ENCODE assay signal across 26 cellular contexts in the genomic region with DNA sequence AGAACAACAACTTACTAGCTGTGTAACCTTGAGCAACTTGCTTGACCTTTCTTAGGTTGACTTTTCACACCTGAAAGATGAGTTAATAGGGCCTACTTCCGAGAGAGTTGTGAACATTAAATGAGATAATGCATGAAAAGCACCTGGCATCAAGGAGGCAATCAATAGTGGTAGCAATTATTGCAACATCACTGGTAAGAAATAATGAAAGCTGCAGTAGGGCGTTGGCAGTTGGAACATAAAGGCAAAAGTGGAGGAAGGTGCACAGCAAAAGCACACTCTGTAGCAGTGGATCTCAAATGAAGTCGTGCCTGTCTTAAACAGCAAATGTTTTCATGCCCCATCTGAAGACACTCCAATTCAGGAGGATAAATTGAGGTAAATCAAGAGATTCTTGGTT.
"Had no signal": no experiment of that assay in that cellular context is flagged by ENCODE, and none has a peak within 500 bp of the region (broad histone marks: within the 10 kb centered on the region; RNA-seq: fewer than 3 reads in every experiment).

No MANE protein-coding gene starts in this region.

- H3K9me3 ChIP-seq: esophagus squamous epithelium, gastrocnemius medialis, heart right ventricle, left lung, lower lobe of right lung, mucosa of descending colon had no signal

- ATAC-seq: effector memory CD8-positive, alpha-beta T cell; esophagus mucosa; gastrocnemius medialis; heart right ventricle; left cardiac atrium; left lung; left ventricle myocardium superior; lower lobe of right lung; mucosa of descending colon had no signal

- H3K36me3 ChIP-seq: esophagus squamous epithelium, gastrocnemius medialis, heart right ventricle, left lung, lower lobe of right lung had no signal

- H3K27ac ChIP-seq: epithelial cell of prostate, esophagus squamous epithelium, gastrocnemius medialis, heart right ventricle, left lung, lower lobe of right lung had no signal

- DNase-seq: cortex of kidney; effector CD8-positive, alpha-beta T cell; effector memory CD8-positive, alpha-beta T cell; endodermal cell; erythroblast; esophagus squamous epithelium; foreskin fibroblast; foreskin melanocyte; gastrocnemius medialis; glutamatergic neuron; head of caudate nucleus; heart right ventricle; hippocampal formation; left cardiac atrium; left lung; left ventricle myocardium superior; lower lobe of right lung; mesenchymal stem cell; mucosa of descending colon; naive B cell had no signal

- H3K4me3 ChIP-seq: esophagus squamous epithelium, gastrocnemius medialis, heart right ventricle, left lung, lower lobe of right lung, mucosa of descending colon had no signal

- FAIRE-seq: colon, endometrium, islet of Langerhans, keratinocyte had no signal

- H3K4me1 ChIP-seq: esophagus squamous epithelium, gastrocnemius medialis, heart right ventricle, left lung, lower lobe of right lung had no signal

- H3K27me3 ChIP-seq: esophagus squamous epithelium, gastrocnemius medialis, heart right ventricle, left lung had no signal
